Comparison of ENCODE assay signal across 8 cellular contexts in the genomic region with DNA sequence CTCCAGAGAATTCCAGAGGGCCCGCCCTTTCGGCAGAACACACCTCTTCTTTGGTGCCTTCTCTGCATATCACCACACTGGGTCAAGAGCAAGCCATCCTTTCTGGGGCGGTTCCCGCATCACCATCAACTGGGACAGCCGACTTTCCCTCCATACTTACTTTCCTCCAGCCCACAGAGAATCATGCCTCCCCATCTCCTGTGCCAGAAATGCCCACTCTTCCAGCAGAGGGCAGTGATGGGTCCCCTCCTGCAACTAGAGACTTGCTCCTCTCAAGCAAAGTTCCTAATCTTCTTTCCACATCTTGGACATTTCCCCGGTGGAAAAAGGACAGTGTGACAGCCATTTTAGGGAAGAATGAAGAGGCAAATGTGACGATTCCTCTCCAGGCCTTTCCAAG.
DNase-seq lines count a peak whose midpoint lies in the region; ATAC-seq and TF ChIP-seq lines count a peak whose summit lies in the region.

No MANE protein-coding gene starts in this region.

- ATAC-seq in left ventricle myocardium superior (peak; percentile 43), gastrocnemius medialis (peak in 1 of 2 donors; percentile 51), HG03565 (IDR thresholded peaks at IDR 0.05; ENCODE audit: unreplicated experiment) (no peak), sciatic nerve (no peak)

- no peaks in the 10 kb centered on the region for H3K36me3 ChIP-seq in A673 (ENCODE audit: insufficient read depth, low read length, poor library complexity, severe bottlenecking)
- no peaks in the 10 kb centered on the region for H3K36me3 ChIP-seq in gastrocnemius medialis

- POLR2A ChIA-PET in A673 (lab: Charles Lee; ENCODE audit: low non-redundant PET) (no interaction called here), GM10248 (lab: Yijun Ruan, JAX) (no interaction called here)

- DNase-seq in A673 (ENCODE audit: low spot score) (peak; percentile 80), GM10248 (ENCODE audit: extremely low spot score) (peak; percentile 64), NCI-H460 (ENCODE audit: extremely low read depth, low read depth) (peak; percentile 14), left ventricle myocardium superior (peak; percentile 53), gastrocnemius medialis (peak; percentile 11 to 39), sciatic nerve (ENCODE audit: low spot score) (no peak)
- DNase-seq in activated naive CD4-positive, alpha-beta T cell treated with Interleukin-2 at 50 U/mL for 16 hours: peak; percentile 29

- CTCF ChIA-PET in A673 (lab: Charles Lee) (interaction anchor here (0.6 to 3.5 kb wide), 2 partner anchors 200 to 287 kb away, joined by 3 to 24 read pairs; no protein-coding TSS in a partner anchor), GM10248 (lab: Yijun Ruan, JAX) (interaction anchor here (0.6 to 3.6 kb wide), 10 partner anchors 11 to 200 kb away, joined by 3 to 19 read pairs (median 4); a partner anchor contains a TSS)

- H3K4me1 ChIP-seq in A673 (ENCODE audit: insufficient read depth, low read length, poor library complexity, severe bottlenecking): no peaks in the 10 kb centered on the region
- no peaks in the 10 kb centered on the region for H3K4me1 ChIP-seq in gastrocnemius medialis

- BruUV-seq in A673 (replicated peaks; lab: Mats Ljungman, UMichigan): no TSS peak

- H3K9me3 ChIP-seq in A673 (ENCODE audit: low read depth, low read length, poor library complexity, severe bottlenecking) (no peaks in the 10 kb centered on the region), gastrocnemius medialis (no peaks in the 10 kb centered on the region)

- no peak for TF ChIP-seq POLR2A in gastrocnemius medialis (IDR thresholded peaks at IDR 0.05)

- H3K4me3 ChIP-seq in A673 (ENCODE audit: low read depth, low read length, poor library complexity, severe bottlenecking) (no peak overlapping the region), gastrocnemius medialis (no peak overlapping the region)

- H3K27ac ChIP-seq in A673 (ENCODE audit: low read depth, low read length, poor library complexity, severe bottlenecking) (no peak overlapping the region), gastrocnemius medialis (no peak overlapping the region)

- intact Hi-C loops in A673 (cut with micrococcal nuclease; ENCODE audit: unreplicated experiment): loop anchor here (1.0 to 5.0 kb wide), 4 partner anchors 145 to 284 kb away; no protein-coding TSS in a partner anchor
- intact Hi-C loops in left ventricle myocardium superior (cut with micrococcal nuclease): loop anchor here (5.0 kb wide), 1 partner anchor 144 kb away; no protein-coding TSS in a partner anchor
- intact Hi-C loops in gastrocnemius medialis (cut with DNase I; ENCODE audit: low total_unique reads): loop anchor here (2.0 to 10.0 kb wide), 4 partner anchors 146 to 282 kb away; no protein-coding TSS in a partner anchor
- intact Hi-C loops in sciatic nerve (cut with DNase I): no loop called here

- in situ Hi-C loops in gastrocnemius medialis (cut with MboI; ENCODE audit: low sequenced_read_pairs in 4 of 4): loop anchor here in 1 of 4 donors (10.0 kb wide), 1 partner anchor 202 kb away; no protein-coding TSS in a partner anchor

- H3K27me3 ChIP-seq in A673 (replicated peaks; ENCODE audit: insufficient read depth, low read depth, low read length, poor library complexity) (peaks cover 43% of the 10 kb centered on the region), gastrocnemius medialis (no peaks in the 10 kb centered on the region)

- TF ChIP-seq CTCF in A673 (conservative IDR thresholded peaks at IDR 0.05; ENCODE audit: low read depth, low read length) (peak; percentile 94), GM10248 (IDR thresholded peaks at IDR 0.05; ENCODE audit: control extremely low read depth, extremely low read depth, low read depth, missing control alignments) (peak; percentile 58), gastrocnemius medialis (IDR thresholded peaks at IDR 0.05 in 4 of 5, conservative IDR thresholded peaks at IDR 0.05 in 1 of 5) (peak; percentile 38 to 63 (median 50))
